1 cellular context compared by ENCODE assay signal in the genomic region with DNA sequence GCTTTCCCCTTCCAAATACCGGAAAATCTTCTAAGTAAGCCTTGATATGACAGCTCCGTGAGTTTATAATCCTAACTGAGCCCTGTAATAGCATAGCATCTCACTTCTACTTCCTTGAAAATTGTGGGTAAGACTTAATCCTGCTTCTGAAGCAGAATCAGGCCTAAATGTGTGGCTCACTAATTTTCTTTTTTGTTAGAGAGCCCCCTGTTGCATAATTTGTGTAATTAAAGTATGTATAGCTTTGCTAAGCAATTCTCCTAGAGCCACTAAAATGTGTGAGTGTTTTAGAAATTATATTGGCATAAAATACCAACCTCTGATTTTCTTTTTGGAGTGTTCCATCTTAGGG.
TF ChIP-seq lines count a peak whose summit lies in the region.

No MANE protein-coding gene starts in this region.

TF ChIP-seq in SK-N-SH treated with all-trans-retinoic acid at 6 μM for 48 hours, 23 proteins besides CTCF, POLR2A, EP300 and RAD21 (continued from another document):
- TF ChIP-seq ESRRG (CRISPR knock-in tag; IDR thresholded peaks at IDR 0.05) (no peak), ZNF70 (CRISPR knock-in tag; IDR thresholded peaks at IDR 0.05) (no peak), ISL1 (CRISPR knock-in tag; IDR thresholded peaks at IDR 0.05) (no peak), SNAI2 (CRISPR knock-in tag; IDR thresholded peaks at IDR 0.05) (no peak)
- TF ChIP-seq, protein P1, sequence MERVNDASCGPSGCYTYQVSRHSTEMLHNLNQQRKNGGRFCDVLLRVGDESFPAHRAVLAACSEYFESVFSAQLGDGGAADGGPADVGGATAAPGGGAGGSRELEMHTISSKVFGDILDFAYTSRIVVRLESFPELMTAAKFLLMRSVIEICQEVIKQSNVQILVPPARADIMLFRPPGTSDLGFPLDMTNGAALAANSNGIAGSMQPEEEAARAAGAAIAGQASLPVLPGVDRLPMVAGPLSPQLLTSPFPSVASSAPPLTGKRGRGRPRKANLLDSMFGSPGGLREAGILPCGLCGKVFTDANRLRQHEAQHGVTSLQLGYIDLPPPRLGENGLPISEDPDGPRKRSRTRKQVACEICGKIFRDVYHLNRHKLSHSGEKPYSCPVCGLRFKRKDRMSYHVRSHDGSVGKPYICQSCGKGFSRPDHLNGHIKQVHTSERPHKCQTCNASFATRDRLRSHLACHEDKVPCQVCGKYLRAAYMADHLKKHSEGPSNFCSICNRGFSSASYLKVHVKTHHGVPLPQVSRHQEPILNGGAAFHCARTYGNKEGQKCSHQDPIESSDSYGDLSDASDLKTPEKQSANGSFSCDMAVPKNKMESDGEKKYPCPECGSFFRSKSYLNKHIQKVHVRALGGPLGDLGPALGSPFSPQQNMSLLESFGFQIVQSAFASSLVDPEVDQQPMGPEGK (CRISPR knock-in tag; IDR thresholded peaks at IDR 0.05; ENCODE audit: borderline replicate concordance) = no peak
